Comparison of ENCODE assay signal across 10 cellular contexts in the genomic region with DNA sequence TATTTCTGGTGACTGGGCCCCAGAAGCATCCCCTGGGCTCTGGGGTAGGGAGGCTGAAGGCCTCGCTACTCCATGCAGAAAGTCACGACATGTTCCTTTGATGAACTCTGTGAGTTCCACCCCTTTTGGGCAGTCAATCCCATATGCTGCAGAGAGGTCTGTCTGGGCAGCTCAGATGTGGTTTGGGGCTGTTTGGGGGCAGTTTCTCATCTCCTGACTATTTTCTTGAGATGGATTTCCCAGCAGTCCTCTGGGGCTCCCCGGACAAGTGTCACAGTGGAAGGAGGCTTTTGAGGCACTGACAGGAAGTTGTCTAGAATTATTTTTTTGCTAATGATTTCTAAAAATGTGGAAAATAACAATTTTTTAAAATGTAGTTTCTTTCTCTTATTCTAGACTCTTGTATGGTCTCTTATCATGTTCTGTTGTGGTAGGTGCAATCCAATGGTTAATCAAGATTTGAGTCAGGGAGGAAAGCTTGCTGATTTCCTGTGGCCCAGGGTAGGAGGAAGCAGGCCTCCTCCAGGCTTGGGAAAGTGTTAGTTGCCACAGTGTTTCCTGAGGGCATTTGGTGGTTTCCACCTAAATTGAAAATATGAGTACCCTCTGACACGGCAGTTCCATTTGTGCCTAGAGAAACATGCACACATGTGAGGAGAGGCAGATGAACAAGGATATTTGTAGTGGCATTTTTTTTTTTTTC. TPM values are rescaled to one million over a fixed set of nuclear protein-coding genes. Genes with fewer than 3 reads are reported as not detected.
DNase-seq lines count a peak whose midpoint lies in the region; ATAC-seq, FAIRE-seq and TF ChIP-seq lines count a peak whose summit lies in the region.
"Had no signal": no experiment of that assay in that cellular context is flagged by ENCODE, and none has a peak within 500 bp of the region (broad histone marks: within the 10 kb centered on the region; RNA-seq: fewer than 3 reads in every experiment).

No MANE protein-coding gene starts in this region.

- no peak for ATAC-seq in HG02763 (IDR thresholded peaks at IDR 0.05; ENCODE audit: unreplicated experiment)
- ATAC-seq in omental fat pad (ENCODE audit: low FRiP score): no peak
- ATAC-seq: HCT116 had no signal

- WGBS in neuronal stem cell (ENCODE audit: extremely low coverage in 2 of 2, insufficient read length in 2 of 2, insufficient replicate concordance in 1 of 2), 2 donors: no CpG with 5 or more reads among the region's 4 CpGs

- no peaks in the 10 kb centered on the region for H3K36me3 ChIP-seq in bronchial epithelial cell (ENCODE audit: control insufficient read depth, insufficient read depth, low read length)
- no peaks in the 10 kb centered on the region for H3K36me3 ChIP-seq in neuronal stem cell (replicated peaks in 1 of 2; ENCODE audit: control insufficient read depth in 2 of 2, insufficient read depth in 2 of 2, low read length in 2 of 2)

- no peak overlapping the region for H3K4me2 ChIP-seq in neuronal stem cell (ENCODE audit: insufficient read depth, low read length, poor library complexity, severe bottlenecking)

- no peak overlapping the region for H2AK5ac ChIP-seq in neuronal stem cell (ENCODE audit: low read depth, low read length)

- H4K8ac ChIP-seq in neuronal stem cell (ENCODE audit: low read depth, low read length): no peak overlapping the region

- H3K27me3 ChIP-seq in bronchial epithelial cell (ENCODE audit: control insufficient read depth, insufficient read depth, low read length) (no peaks in the 10 kb centered on the region), neuronal stem cell (ENCODE audit: control insufficient read depth in 3 of 3, insufficient read depth in 3 of 3, low read depth in 1 of 3, low read length in 3 of 3) (no peaks in the 10 kb centered on the region)

- no peak overlapping the region for H3K4ac ChIP-seq in neuronal stem cell (ENCODE audit: low read length)

- H2BK120ac ChIP-seq in neuronal stem cell (ENCODE audit: low read depth, low read length): no peak overlapping the region

- H3K9ac ChIP-seq in neuronal stem cell (ENCODE audit: low read depth, low read length, poor library complexity): no peak overlapping the region

- no peak overlapping the region for H2BK5ac ChIP-seq in neuronal stem cell (ENCODE audit: low read length)

- TF ChIP-seq CTCF in bronchial epithelial cell (IDR thresholded peaks at IDR 0.05; ENCODE audit: insufficient read depth, low read length, severe bottlenecking) (no peak), omental fat pad (IDR thresholded peaks at IDR 0.05) (no peak)

- H3K18ac ChIP-seq in neuronal stem cell (ENCODE audit: low read length): no peak overlapping the region

- H3K4me3 ChIP-seq in bronchial epithelial cell (ENCODE audit: low read depth, low read length): no peak overlapping the region
- no peak overlapping the region for H3K4me3 ChIP-seq in neuronal stem cell (ENCODE audit: low read length in 2 of 2)

- no peak overlapping the region for H2AFZ ChIP-seq in neuronal stem cell (ENCODE audit: low read length)

- H3K14ac ChIP-seq in neuronal stem cell (ENCODE audit: low read length): no peak overlapping the region

- no peaks in the 10 kb centered on the region for H3K79me1 ChIP-seq in neuronal stem cell (ENCODE audit: low read depth, low read length)

- H3K9me3 ChIP-seq in neuronal stem cell (replicated peaks in 1 of 2; ENCODE audit: control insufficient read depth in 2 of 2, insufficient read depth in 1 of 2, low read depth in 1 of 2, low read length in 2 of 2): no peaks in the 10 kb centered on the region

- no peak overlapping the region for H2BK15ac ChIP-seq in neuronal stem cell (ENCODE audit: low read length)

- DNase-seq in NOMO-1 (lab: John Stamatoyannopoulos, UW; ENCODE audit: unreplicated experiment in 2 of 2): peak; percentile 13 to 14
- DNase-seq in NOMO-1 treated with dmso at 0.1 percent for 144 hours (lab: John Stamatoyannopoulos, UW; ENCODE audit: unreplicated experiment): no peak
- DNase-seq in SKM-1 (lab: John Stamatoyannopoulos, UW; ENCODE audit: unreplicated experiment): peak; percentile 68
- peak; percentile 52 for DNase-seq in bronchial epithelial cell (ENCODE audit: low read depth)
- DNase-seq in stimulated activated CD4-positive, alpha-beta T cell treated with anti-CD3 and anti-CD28 coated beads, Interleukin-2, amount 100 ng/mL, for 4 hours (ENCODE audit: low read depth): peak; percentile 9
- no peak for DNase-seq in neuronal stem cell (ENCODE audit: low spot score)
- no peak for DNase-seq in omental fat pad (ENCODE audit: low spot score)

- H4K91ac ChIP-seq in neuronal stem cell (ENCODE audit: low read depth, low read length, poor library complexity): no peak overlapping the region

- no peak overlapping the region for H3K23ac ChIP-seq in neuronal stem cell (ENCODE audit: low read depth, low read length, poor library complexity)

- H3K4me1 ChIP-seq in neuronal stem cell (ENCODE audit: control insufficient read depth in 2 of 2, insufficient read depth in 1 of 2, low read depth in 1 of 2, low read length in 2 of 2): no peaks in the 10 kb centered on the region

- H3K27ac ChIP-seq in neuronal stem cell (replicated peaks; ENCODE audit: low read length): no peak overlapping the region
- H3K27ac ChIP-seq: 22Rv1 had no signal

- H2BK12ac ChIP-seq in neuronal stem cell (ENCODE audit: low read length): no peak overlapping the region

- FAIRE-seq in bronchial epithelial cell (lab: Jason Lieb, UNC): no peak

RNA-seq across cellular contexts. Expression of a gene that starts 19.9 kb away (rescaled TPM):
- total RNA-seq in bronchial epithelial cell: 7.9 and 8.2 TPM in 2 replicates
- 10.3 TPM for polyA plus RNA-seq in neuronal stem cell (2013, experiment 1 of 2)
- 10.2 TPM for polyA plus RNA-seq in neuronal stem cell (2013, experiment 2 of 2)
- total RNA-seq in omental fat pad: 10 to 100 TPM; 15.1 to 28.7 (median 20.6) TPM

Comparison
In these comparisons a context has a peak if more than half of its experiments do, and no peak if none do; other contexts are left out.
1. DNase-seq: peak in NOMO-1 (2 of 2), SKM-1 (single experiment), bronchial epithelial cell (single experiment) and stimulated activated CD4-positive, alpha-beta T cell treated with anti-CD3 and anti-CD28 coated beads, Interleukin-2, amount 100 ng/mL, for 4 hours (single experiment); none in NOMO-1 treated with dmso at 0.1 percent for 144 hours (single experiment), neuronal stem cell (single experiment) and omental fat pad (single experiment).